ENCODE assay signal across 18 cellular contexts in genomic region chr4:152983221-152983620, GRCh38. TPM values are rescaled to one million over a fixed set of nuclear protein-coding genes. Genes with fewer than 3 reads are reported as not detected.
DNase-seq lines count a peak whose midpoint lies in the region; ATAC-seq and TF ChIP-seq lines count a peak whose summit lies in the region.
"Had no signal": no experiment of that assay in that cellular context is flagged by ENCODE, and none has a peak within 500 bp of the region (broad histone marks: within the 10 kb centered on the region; RNA-seq: fewer than 3 reads in every experiment).

No MANE protein-coding gene starts in this region.

- H3K27me3 Mint-ChIP-seq in endodermal cell (ENCODE audit: insufficient read depth) (no peaks in the 10 kb centered on the region), nephron progenitor cell (ENCODE audit: low read depth, poor library complexity) (peaks cover 10% of the 10 kb centered on the region)
- H3K27me3 Mint-ChIP-seq: activated naive CD4-positive, alpha-beta T cell treated with anti-CD3 and anti-CD28 coated beads, Interleukin-2, amount 50 U/mL, for 24 hours had no signal

- H3K9me2 ChIP-seq in PC-9 (ENCODE audit: insufficient read depth), result no peaks in the 10 kb centered on the region

- H3K27ac Mint-ChIP-seq in endodermal cell (no peak overlapping the region), nephron progenitor cell (no peak overlapping the region)
- H3K27ac Mint-ChIP-seq: activated naive CD4-positive, alpha-beta T cell treated with anti-CD3 and anti-CD28 coated beads, Interleukin-2, amount 50 U/mL, for 24 hours had no signal

- H3K36me3 ChIP-seq in PC-9 (ENCODE audit: low read depth) (no peaks in the 10 kb centered on the region), endodermal cell (ENCODE audit: control insufficient read depth, insufficient read depth, low read length) (no peaks in the 10 kb centered on the region)
- H3K36me3 ChIP-seq: tibial artery had no signal

- peak overlapping the region; percentile 71 for H3K4me2 ChIP-seq in PC-9

- POLR2A ChIA-PET in PC-9 (lab: Charles Lee; ENCODE audit: unreplicated experiment), result interaction anchor here (0.7 kb wide), 1 partner anchor 13 kb away, joined by 6 read pairs; no protein-coding TSS in a partner anchor

- no peak overlapping the region; the same call in 1 of the 2 replicates for H2AFZ ChIP-seq in PC-9

- no peaks in the 10 kb centered on the region for H4K20me1 ChIP-seq in PC-9 (ENCODE audit: insufficient read depth)

- TF ChIP-seq CTCF in PC-9 (conservative IDR thresholded peaks at IDR 0.05) (no peak), endodermal cell (conservative IDR thresholded peaks at IDR 0.05) (no peak), nephron progenitor cell (IDR thresholded peaks at IDR 0.05) (no peak)

- no peaks in the 10 kb centered on the region for H3K9me3 Mint-ChIP-seq in endodermal cell
- H3K9me3 Mint-ChIP-seq in nephron progenitor cell, result no peaks in the 10 kb centered on the region
- H3K9me3 Mint-ChIP-seq: activated naive CD4-positive, alpha-beta T cell treated with anti-CD3 and anti-CD28 coated beads, Interleukin-2, amount 50 U/mL, for 24 hours had no signal

- no peak overlapping the region for H3K4me3 ChIP-seq in PC-9
- no peak overlapping the region for H3K4me3 ChIP-seq in endodermal cell (ENCODE audit: low read length)
- H3K4me3 ChIP-seq: tibial artery had no signal

- peaks cover 12% of the 10 kb centered on the region for H3K4me1 Mint-ChIP-seq in endodermal cell
- H3K4me1 Mint-ChIP-seq in nephron progenitor cell, result no peaks in the 10 kb centered on the region
- H3K4me1 Mint-ChIP-seq: activated naive CD4-positive, alpha-beta T cell treated with anti-CD3 and anti-CD28 coated beads, Interleukin-2, amount 50 U/mL, for 24 hours had no signal

- intact Hi-C loops in PC-9 (cut with micrococcal nuclease; ENCODE audit: unreplicated experiment), result loop anchor here (5.0 kb wide), 1 partner anchor 239 kb away; no protein-coding TSS in a partner anchor

- H3K9ac ChIP-seq in endodermal cell (ENCODE audit: extremely low read depth, low read length, poor library complexity, severe bottlenecking), result no peak overlapping the region

- peaks cover 56% of the 10 kb centered on the region for H3K4me1 ChIP-seq in PC-9 (replicated peaks; ENCODE audit: insufficient read depth)
- peaks cover 9% of the 10 kb centered on the region for H3K4me1 ChIP-seq in endodermal cell (ENCODE audit: control insufficient read depth, insufficient read depth, low read length)
- H3K4me1 ChIP-seq: tibial artery had no signal

- H3K27ac ChIP-seq in PC-9, result peak overlapping the region; percentile 80
- H3K27ac ChIP-seq in endodermal cell (ENCODE audit: low read depth, low read length), result no peak overlapping the region
- H3K27ac ChIP-seq: C4-2B, tibial artery had no signal

- H3K36me3 Mint-ChIP-seq in endodermal cell (ENCODE audit: low read depth) (no peaks in the 10 kb centered on the region), nephron progenitor cell (ENCODE audit: low read depth) (no peaks in the 10 kb centered on the region)
- H3K36me3 Mint-ChIP-seq: activated naive CD4-positive, alpha-beta T cell treated with anti-CD3 and anti-CD28 coated beads, Interleukin-2, amount 50 U/mL, for 24 hours had no signal

- CTCF ChIA-PET in PC-9 (lab: Charles Lee), result interaction anchor here (0.5 to 1.2 kb wide), 5 partner anchors 18 to 447 kb away, joined by 3 to 4 read pairs (median 4); no protein-coding TSS in a partner anchor

- ATAC-seq in GM18861 (IDR thresholded peaks at IDR 0.05; ENCODE audit: unreplicated experiment), result no peak
- ATAC-seq: sciatic nerve had no signal

- 57 to 75% methylated on average over 4 to 7 of the region's 7 CpGs for WGBS in endodermal cell (ENCODE audit: insufficient coverage in 1 of 2, insufficient read length in 1 of 2), 2 experiments

- no peaks in the 10 kb centered on the region for H3K79me2 ChIP-seq in PC-9 (ENCODE audit: low read depth)

- H3F3A ChIP-seq in PC-9 (ENCODE audit: insufficient read depth, low read depth), result peaks cover 42% of the 10 kb centered on the region; the same call in 1 of the 2 replicates

- H3K27me3 ChIP-seq in PC-9 (ENCODE audit: insufficient read depth, low read depth) (no peaks in the 10 kb centered on the region), endodermal cell (ENCODE audit: control insufficient read depth, insufficient read depth, low read length, poor library complexity, severe bottlenecking) (no peaks in the 10 kb centered on the region)

- BruUV-seq in PC-9 (replicated peaks; lab: Mats Ljungman, UMichigan), result no TSS peak

- H3K4me3 Mint-ChIP-seq in endodermal cell, result no peak overlapping the region
- no peak overlapping the region for H3K4me3 Mint-ChIP-seq in nephron progenitor cell
- H3K4me3 Mint-ChIP-seq: activated naive CD4-positive, alpha-beta T cell treated with anti-CD3 and anti-CD28 coated beads, Interleukin-2, amount 50 U/mL, for 24 hours had no signal

- peak; percentile 55 for DNase-seq in GM03348 (ENCODE audit: low spot score)
- no peak for DNase-seq in PC-9
- peak; percentile 89 for DNase-seq in endodermal cell
- DNase-seq in nephron progenitor cell, result peak; percentile 62
- DNase-seq in NCI-H2107 treated with DMSO at 0.1 percent for 48 hours (lab: John Stamatoyannopoulos, UW; ENCODE audit: unreplicated experiment), result no peak
- no peak for DNase-seq in cortex of kidney (lab: John Stamatoyannopoulos, UW)
- DNase-seq in cerebellum (ENCODE audit: low spot score), result no peak
- DNase-seq: activated CD4-positive, CD25-positive, alpha-beta regulatory T cell treated with anti-CD3 and anti-CD28 coated beads, Interleukin-2, amount 50 U/mL, for 72 hours; cerebellar nuclear complex; DMS79; NCI-H1436; NCI-H446 treated with DMSO at 0.1 percent for 48 hours; stimulated activated CD4-positive, alpha-beta T cell treated with anti-CD3 and anti-CD28 coated beads, Interleukin-4, amount 100 ng/mL, for 1 hour; tibial artery had no signal

- no peaks in the 10 kb centered on the region for H3K9me3 ChIP-seq in PC-9 (ENCODE audit: insufficient read depth, low read depth)
- no peaks in the 10 kb centered on the region for H3K9me3 ChIP-seq in endodermal cell (ENCODE audit: control insufficient read depth, low read length)
- H3K9me3 ChIP-seq: tibial artery had no signal

RNA-seq across cellular contexts. Expression of gene FHDC1, which starts 47.1 kb away (rescaled TPM):
- total RNA-seq in PC-9 (2021) (16.8 and 17.4 TPM in 2 replicates), endodermal cell (1 to 10 TPM; 2.5 to 7.9 TPM), cerebellum (4.0 TPM)
- 3.2 TPM for polyA plus RNA-seq in endodermal cell (2013, experiment 1 of 2)
- polyA plus RNA-seq in endodermal cell (2013, experiment 2 of 2), result 2.2 TPM

Comparison
In these comparisons a context has a peak if more than half of its experiments do, and no peak if none do; other contexts are left out.
1. DNase-seq: peak in GM03348 (single experiment), endodermal cell (single experiment) and nephron progenitor cell (single experiment); none in PC-9 (0 of 2), NCI-H2107 treated with DMSO at 0.1 percent for 48 hours (single experiment), cortex of kidney (single experiment) and cerebellum (single experiment).